9 cellular contexts compared by ENCODE assay signal in genomic region chr6:154302111-154302752, GRCh38. TPM values are rescaled to one million over a fixed set of nuclear protein-coding genes. Genes with fewer than 3 reads are reported as not detected.
DNase-seq lines count a peak whose midpoint lies in the region; ATAC-seq lines count a peak whose summit lies in the region.
"Had no signal": no experiment of that assay in that cellular context is flagged by ENCODE, and none has a peak within 500 bp of the region (broad histone marks: within the 10 kb centered on the region; RNA-seq: fewer than 3 reads in every experiment).

No MANE protein-coding gene starts in this region.

- no peak overlapping the region for H2BK5ac ChIP-seq in trophoblast cell (ENCODE audit: low read depth, low read length, poor library complexity)

- POLR2A ChIA-PET in activated naive CD8-positive, alpha-beta T cell treated with anti-CD3 and anti-CD28 coated beads, Interleukin-2, amount 10 ng/mL, durations not matched to agents 7 days and 5 days (lab: Charles Lee) = no interaction called here

- no peak overlapping the region for H4K91ac ChIP-seq in trophoblast cell (ENCODE audit: low read depth, low read length)

- no peaks in the 10 kb centered on the region for H3K9me3 ChIP-seq in trophoblast cell (ENCODE audit: insufficient read depth, low read depth, low read length)
- H3K9me3 ChIP-seq: A549 had no signal

- H4K12ac ChIP-seq in trophoblast cell (ENCODE audit: low read depth, low read length) = no peak overlapping the region

- no peaks in the 10 kb centered on the region for H3K36me3 Mint-ChIP-seq in activated naive CD8-positive, alpha-beta T cell treated with anti-CD3 and anti-CD28 coated beads, Interleukin-2, amount 10 ng/mL, durations not matched to agents 7 days and 5 days

- H2BK12ac ChIP-seq in trophoblast cell (ENCODE audit: low read length) = no peak overlapping the region

- H3K27me3 Mint-ChIP-seq in activated naive CD8-positive, alpha-beta T cell treated with anti-CD3 and anti-CD28 coated beads, Interleukin-2, amount 10 ng/mL, durations not matched to agents 7 days and 5 days = peaks cover 5% of the 10 kb centered on the region

- H3K4me3 ChIP-seq in trophoblast cell (ENCODE audit: low read depth, low read length) = no peak overlapping the region
- H3K4me3 ChIP-seq: A549 had no signal

- peaks cover 16% of the 10 kb centered on the region for H3K4me1 Mint-ChIP-seq in activated naive CD8-positive, alpha-beta T cell treated with anti-CD3 and anti-CD28 coated beads, Interleukin-2, amount 10 ng/mL, durations not matched to agents 7 days and 5 days

- H3K4ac ChIP-seq in trophoblast cell (ENCODE audit: low read depth, low read length) = no peak overlapping the region

- H3K14ac ChIP-seq in trophoblast cell (ENCODE audit: low read length) = no peak overlapping the region

- no peak overlapping the region for H3K27ac Mint-ChIP-seq in activated naive CD8-positive, alpha-beta T cell treated with anti-CD3 and anti-CD28 coated beads, Interleukin-2, amount 10 ng/mL, durations not matched to agents 7 days and 5 days

- H3K4me1 ChIP-seq in trophoblast cell (ENCODE audit: control insufficient read depth in 1 of 2, insufficient read depth in 2 of 2, low read length in 2 of 2) = no peaks in the 10 kb centered on the region
- H3K4me1 ChIP-seq: A549 had no signal

- H2BK120ac ChIP-seq in trophoblast cell (ENCODE audit: insufficient read depth, low read length, poor library complexity) = no peak overlapping the region

- H2AFZ ChIP-seq in trophoblast cell (ENCODE audit: insufficient read depth, low read length, poor library complexity) = no peak overlapping the region

- peaks cover under 1% of the 10 kb centered on the region for H3K9me3 Mint-ChIP-seq in activated naive CD8-positive, alpha-beta T cell treated with anti-CD3 and anti-CD28 coated beads, Interleukin-2, amount 10 ng/mL, durations not matched to agents 7 days and 5 days

- no peak overlapping the region for H3K23ac ChIP-seq in trophoblast cell (ENCODE audit: low read length)

- no CpG with 5 or more reads among the region's 7 CpGs for WGBS in trophoblast cell (ENCODE audit: extremely low coverage, insufficient coverage, insufficient read length)

- H3K18ac ChIP-seq in trophoblast cell (ENCODE audit: low read length) = no peak overlapping the region

- no peak for DNase-seq in activated CD4-positive, CD25-positive, alpha-beta regulatory T cell treated with anti-CD3 and anti-CD28 coated beads, Interleukin-2, amount 50 U/mL, for 72 hours
- DNase-seq in KG1 (lab: John Stamatoyannopoulos, UW) = peak; percentile 65
- DNase-seq in activated naive CD8-positive, alpha-beta T cell treated with anti-CD3 and anti-CD28 coated beads, Interleukin-2, amount 10 ng/mL, durations not matched to agents 7 days and 5 days = no peak
- DNase-seq in trophoblast cell = peak; percentile 15 to 32
- DNase-seq in NCI-H524 (lab: John Stamatoyannopoulos, UW) = no peak
- DNase-seq in NCI-H748 (lab: John Stamatoyannopoulos, UW; ENCODE audit: unreplicated experiment) = no peak

- no peaks in the 10 kb centered on the region for H3K36me3 ChIP-seq in trophoblast cell (ENCODE audit: control insufficient read depth in 1 of 2, insufficient read depth in 2 of 2, low read length in 2 of 2)

- H3K27me3 ChIP-seq in trophoblast cell (ENCODE audit: insufficient read depth, low read length) = no peaks in the 10 kb centered on the region

- no peak overlapping the region for H3K27ac ChIP-seq in trophoblast cell (ENCODE audit: low read depth, low read length)
- H3K27ac ChIP-seq: A549 had no signal

- peak; percentile 78 to 83 for ATAC-seq in activated CD4-positive, CD25-positive, alpha-beta regulatory T cell treated with anti-CD3 and anti-CD28 coated beads, Interleukin-2, amount 50 U/mL, for 24 hours
- peak; percentile 80 for ATAC-seq in GM21737 (IDR thresholded peaks at IDR 0.05; ENCODE audit: unreplicated experiment)
- peak; percentile 94 for ATAC-seq in activated naive CD8-positive, alpha-beta T cell treated with anti-CD3 and anti-CD28 coated beads, Interleukin-2, amount 10 ng/mL, durations not matched to agents 7 days and 5 days (ENCODE audit: low read depth)
- ATAC-seq: A549 had no signal

- H3K79me2 ChIP-seq in trophoblast cell (ENCODE audit: control insufficient read depth, insufficient read depth, low read length, poor library complexity) = no peaks in the 10 kb centered on the region

- no peak overlapping the region for H3K4me2 ChIP-seq in trophoblast cell (ENCODE audit: low read length)
- H3K4me2 ChIP-seq: A549 had no signal

- H2AK5ac ChIP-seq in trophoblast cell (ENCODE audit: low read length) = no peak overlapping the region

- no peaks in the 10 kb centered on the region for H3K79me1 ChIP-seq in trophoblast cell (ENCODE audit: low read length)

- no peak overlapping the region for H3K9ac ChIP-seq in trophoblast cell (ENCODE audit: low read length)

- no peak overlapping the region for H4K8ac ChIP-seq in trophoblast cell (ENCODE audit: low read depth, low read length)

- H3K4me3 Mint-ChIP-seq in activated naive CD8-positive, alpha-beta T cell treated with anti-CD3 and anti-CD28 coated beads, Interleukin-2, amount 10 ng/mL, durations not matched to agents 7 days and 5 days = peak overlapping the region; percentile 4

RNA-seq across cellular contexts. Expression of gene IPCEF1, which starts 54.4 kb away (rescaled TPM):
- total RNA-seq in activated naive CD8-positive, alpha-beta T cell treated with anti-CD3 and anti-CD28 coated beads, Interleukin-2, amount 10 ng/mL, durations not matched to agents 7 days and 5 days = 10 to 100 TPM; 42.9 to 46.4 TPM
- 0.03 and 0.07 TPM in 2 replicates for polyA plus RNA-seq in trophoblast cell (2013)

Comparison
In these comparisons a context has a peak if more than half of its experiments do, and no peak if none do; other contexts are left out.
1. DNase-seq: peak in KG1 (single experiment) and trophoblast cell (2 of 2); none in activated CD4-positive, CD25-positive, alpha-beta regulatory T cell treated with anti-CD3 and anti-CD28 coated beads, Interleukin-2, amount 50 U/mL, for 72 hours (single experiment), activated naive CD8-positive, alpha-beta T cell treated with anti-CD3 and anti-CD28 coated beads, Interleukin-2, amount 10 ng/mL, durations not matched to agents 7 days and 5 days (single experiment), NCI-H524 (0 of 2) and NCI-H748 (single experiment).
2. Peak in every context shown above with its lines, with median percentiles within 50 percentile points of each other: ATAC-seq.